In the genomic region with DNA sequence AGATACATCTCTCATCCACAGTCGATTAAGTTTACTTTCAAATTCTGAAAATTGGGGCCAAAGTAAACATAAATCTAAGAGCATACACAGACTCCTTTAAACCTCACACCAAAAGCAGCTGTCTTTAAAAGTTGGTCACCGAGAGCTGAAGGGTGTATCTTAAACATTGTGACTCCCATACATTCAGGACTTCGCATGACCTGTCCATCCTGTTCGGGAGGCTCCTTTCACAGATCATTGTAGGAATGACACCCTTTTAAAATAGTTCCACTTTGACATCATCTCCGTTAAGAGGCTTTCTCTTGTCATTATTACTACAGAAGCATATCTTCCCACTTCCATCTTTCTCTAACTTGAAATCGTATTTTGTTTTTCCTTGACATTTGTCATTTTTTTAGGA, we compare ENCODE assay signal across 25 cellular contexts.
"Had no signal": no experiment of that assay in that cellular context is flagged by ENCODE, and none has a peak within 500 bp of the region (broad histone marks: within the 10 kb centered on the region; RNA-seq: fewer than 3 reads in every experiment).

No MANE protein-coding gene starts in this region.

- H3K36me3 ChIP-seq: gastroesophageal sphincter, right atrium auricular region, spleen, suprapubic skin, tibial nerve had no signal

- H3K27ac Mint-ChIP-seq: activated CD4-positive, alpha-beta memory T cell treated with anti-CD3 and anti-CD28 coated beads, Interleukin-2, amount 10 ng/mL, durations not matched to agents 7 days and 5 days; activated CD4-positive, alpha-beta T cell treated with anti-CD3 and anti-CD28 coated beads, Interleukin-2, amount 10 ng/mL, durations not matched to agents 7 days and 5 days; activated T-cell treated with anti-CD3 and anti-CD28 coated beads, Interleukin-2, amount 50 U/mL, for 24 hours; effector memory CD8-positive, alpha-beta T cell; immature natural killer cell; naive thymus-derived CD4-positive, alpha-beta T cell; T-helper 17 cell; WTC11 had no signal

- H3K27ac ChIP-seq: gastroesophageal sphincter, right atrium auricular region, spleen, suprapubic skin, tibial nerve had no signal

- H3K36me3 Mint-ChIP-seq: immature natural killer cell; naive thymus-derived CD4-positive, alpha-beta T cell; WTC11 had no signal

- H3K27me3 Mint-ChIP-seq: activated CD4-positive, alpha-beta memory T cell treated with anti-CD3 and anti-CD28 coated beads, Interleukin-2, amount 10 ng/mL, durations not matched to agents 7 days and 5 days; activated CD4-positive, alpha-beta T cell treated with anti-CD3 and anti-CD28 coated beads, Interleukin-2, amount 10 ng/mL, durations not matched to agents 7 days and 5 days; activated T-cell treated with anti-CD3 and anti-CD28 coated beads, Interleukin-2, amount 50 U/mL, for 24 hours; effector memory CD8-positive, alpha-beta T cell; naive thymus-derived CD4-positive, alpha-beta T cell; T-helper 17 cell had no signal

- H3K4me1 ChIP-seq: gastroesophageal sphincter, right atrium auricular region, spleen, suprapubic skin, tibial nerve had no signal

- H3K27me3 ChIP-seq: gastroesophageal sphincter, right atrium auricular region, spleen, suprapubic skin, tibial nerve had no signal

- H3K9me3 ChIP-seq: gastroesophageal sphincter, right atrium auricular region, spleen, suprapubic skin, tibial nerve had no signal

- H3K4me3 ChIP-seq: gastroesophageal sphincter, right atrium auricular region, spleen, suprapubic skin, tibial nerve had no signal

- H3K9me3 Mint-ChIP-seq: activated CD4-positive, alpha-beta memory T cell treated with anti-CD3 and anti-CD28 coated beads, Interleukin-2, amount 10 ng/mL, durations not matched to agents 7 days and 5 days; activated CD4-positive, alpha-beta T cell treated with anti-CD3 and anti-CD28 coated beads, Interleukin-2, amount 10 ng/mL, durations not matched to agents 7 days and 5 days; activated T-cell treated with anti-CD3 and anti-CD28 coated beads, Interleukin-2, amount 50 U/mL, for 24 hours; WTC11 had no signal

- DNase-seq: activated CD4-positive, alpha-beta memory T cell treated with anti-CD3 and anti-CD28 coated beads, Interleukin-2, amount 10 ng/mL, durations not matched to agents 7 days and 5 days; activated CD4-positive, alpha-beta T cell treated with anti-CD3 and anti-CD28 coated beads for 1 hour; activated CD4-positive, alpha-beta T cell treated with anti-CD3 and anti-CD28 coated beads, Interleukin-2, amount 10 ng/mL, durations not matched to agents 7 days and 5 days; activated CD8-positive, alpha-beta memory T cell treated with anti-CD3 and anti-CD28 coated beads, Interleukin-2, amount 50 U/mL, for 48 hours; activated gamma-delta T cell; activated naive CD4-positive, alpha-beta T cell treated with anti-CD3 and anti-CD28 coated beads, Interleukin-2, amount 50 U/mL, for 16 hours; activated T-cell treated with anti-CD3 and anti-CD28 coated beads, Interleukin-2, amount 50 U/mL, for 24 hours; amniotic stem cell; caudate nucleus; cortex of kidney; effector memory CD8-positive, alpha-beta T cell; hippocampal formation; immature natural killer cell; midbrain; naive thymus-derived CD4-positive, alpha-beta T cell; occipital lobe; spleen; stimulated activated naive CD4-positive, alpha-beta T cell; T-helper 17 cell; T1000 had no signal

- H3K4me3 Mint-ChIP-seq: activated CD4-positive, alpha-beta memory T cell treated with anti-CD3 and anti-CD28 coated beads, Interleukin-2, amount 10 ng/mL, durations not matched to agents 7 days and 5 days; activated CD4-positive, alpha-beta T cell treated with anti-CD3 and anti-CD28 coated beads, Interleukin-2, amount 10 ng/mL, durations not matched to agents 7 days and 5 days; activated T-cell treated with anti-CD3 and anti-CD28 coated beads, Interleukin-2, amount 50 U/mL, for 24 hours; effector memory CD8-positive, alpha-beta T cell; immature natural killer cell; naive thymus-derived CD4-positive, alpha-beta T cell; T-helper 17 cell; WTC11 had no signal

- H3K4me1 Mint-ChIP-seq: activated CD4-positive, alpha-beta memory T cell treated with anti-CD3 and anti-CD28 coated beads, Interleukin-2, amount 10 ng/mL, durations not matched to agents 7 days and 5 days; activated CD4-positive, alpha-beta T cell treated with anti-CD3 and anti-CD28 coated beads, Interleukin-2, amount 10 ng/mL, durations not matched to agents 7 days and 5 days; immature natural killer cell; T-helper 17 cell had no signal
